ENCODE assay signal across 1 cellular context in the genomic region with DNA sequence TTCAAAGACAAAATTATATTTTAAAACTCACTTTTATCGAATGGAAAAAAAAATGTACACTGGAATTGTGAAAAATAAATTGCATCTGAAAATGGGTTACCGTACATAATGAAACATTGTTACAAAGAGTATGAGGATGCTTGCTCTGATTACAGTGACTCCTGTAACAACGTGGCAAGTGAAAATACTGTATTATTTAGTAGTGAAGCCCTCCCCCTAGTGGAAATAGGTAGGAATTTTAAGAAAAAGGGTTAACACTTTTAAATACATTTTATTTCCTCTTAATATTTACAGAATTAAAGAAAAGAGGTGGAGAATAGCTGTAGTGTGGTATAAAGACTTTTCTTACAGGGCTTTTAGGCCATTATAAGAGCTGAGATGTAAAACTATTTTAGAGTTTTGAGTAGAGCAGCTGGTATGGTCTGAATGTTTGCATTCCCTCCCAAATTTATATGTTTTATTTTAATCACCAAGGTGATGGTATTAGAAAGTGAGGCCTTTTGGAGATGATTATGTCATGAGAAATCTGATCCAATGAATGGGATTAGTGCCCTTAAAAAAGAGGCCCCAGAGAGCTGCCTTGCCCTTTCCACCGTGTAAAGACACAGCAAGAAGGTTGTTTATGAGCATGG.
A peak's percentile ranks its signal among the peaks of the same experiment; 100 is the strongest.
TF ChIP-seq lines count a peak whose summit lies in the region.

No MANE protein-coding gene starts in this region.

TF ChIP-seq in HepG2, 621 proteins besides CTCF, POLR2A, EP300 and RAD21:
- TF ChIP-seq ZNF652 (CRISPR knock-in tag; IDR thresholded peaks at IDR 0.05; ENCODE audit: borderline replicate concordance, low read depth) (peak; percentile 78), LRRFIP1 (CRISPR knock-in tag; conservative IDR thresholded peaks at IDR 0.05) (no peak), ZFP62 (CRISPR knock-in tag; IDR thresholded peaks at IDR 0.05) (no peak), CSRNP1 (CRISPR knock-in tag; IDR thresholded peaks at IDR 0.05) (no peak), ZNF296 (CRISPR knock-in tag; conservative IDR thresholded peaks at IDR 0.05) (no peak), FOSL2 (CRISPR knock-in tag; IDR thresholded peaks at IDR 0.05) (no peak), SMC3 (IDR thresholded peaks at IDR 0.05; ENCODE audit: low read length) (peak; percentile 33; the same call in 1 of the 2 replicates), STAG1 (CRISPR knock-in tag; IDR thresholded peaks at IDR 0.05) (peak; percentile 75), SMARCE1 (IDR thresholded peaks at IDR 0.05; ENCODE audit: borderline replicate concordance) (no peak), ETS1 (CRISPR knock-in tag; IDR thresholded peaks at IDR 0.05) (no peak), ZNF142 (CRISPR knock-in tag; IDR thresholded peaks at IDR 0.05) (no peak), ELF1 (CRISPR knock-in tag; IDR thresholded peaks at IDR 0.05) (no peak), ZNF292 (CRISPR knock-in tag; IDR thresholded peaks at IDR 0.05; ENCODE audit: borderline replicate concordance, low read depth) (no peak), ZNF687 (CRISPR knock-in tag; IDR thresholded peaks at IDR 0.05) (no peak), CAMTA2 (CRISPR knock-in tag; IDR thresholded peaks at IDR 0.05; ENCODE audit: borderline replicate concordance) (no peak)
- TF ChIP-seq, protein P1, sequence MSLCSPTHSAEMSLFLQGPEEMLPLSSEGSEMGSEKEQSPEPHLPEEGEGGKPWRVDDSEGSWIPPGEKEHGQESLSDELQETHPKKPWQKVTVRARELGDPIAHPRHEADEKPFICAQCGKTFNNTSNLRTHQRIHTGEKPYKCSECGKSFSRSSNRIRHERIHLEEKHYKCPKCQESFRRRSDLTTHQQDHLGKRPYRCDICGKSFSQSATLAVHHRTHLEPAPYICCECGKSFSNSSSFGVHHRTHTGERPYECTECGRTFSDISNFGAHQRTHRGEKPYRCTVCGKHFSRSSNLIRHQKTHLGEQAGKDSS (CRISPR knock-in tag; IDR thresholded peaks at IDR 0.05; ENCODE audit: borderline replicate concordance, low read depth): no peak
- TF ChIP-seq, protein P2, sequence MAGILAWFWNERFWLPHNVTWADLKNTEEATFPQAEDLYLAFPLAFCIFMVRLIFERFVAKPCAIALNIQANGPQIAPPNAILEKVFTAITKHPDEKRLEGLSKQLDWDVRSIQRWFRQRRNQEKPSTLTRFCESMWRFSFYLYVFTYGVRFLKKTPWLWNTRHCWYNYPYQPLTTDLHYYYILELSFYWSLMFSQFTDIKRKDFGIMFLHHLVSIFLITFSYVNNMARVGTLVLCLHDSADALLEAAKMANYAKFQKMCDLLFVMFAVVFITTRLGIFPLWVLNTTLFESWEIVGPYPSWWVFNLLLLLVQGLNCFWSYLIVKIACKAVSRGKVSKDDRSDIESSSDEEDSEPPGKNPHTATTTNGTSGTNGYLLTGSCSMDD (CRISPR knock-in tag; IDR thresholded peaks at IDR 0.05): no peak
